ENCODE assay signal across 24 cellular contexts in the genomic region with DNA sequence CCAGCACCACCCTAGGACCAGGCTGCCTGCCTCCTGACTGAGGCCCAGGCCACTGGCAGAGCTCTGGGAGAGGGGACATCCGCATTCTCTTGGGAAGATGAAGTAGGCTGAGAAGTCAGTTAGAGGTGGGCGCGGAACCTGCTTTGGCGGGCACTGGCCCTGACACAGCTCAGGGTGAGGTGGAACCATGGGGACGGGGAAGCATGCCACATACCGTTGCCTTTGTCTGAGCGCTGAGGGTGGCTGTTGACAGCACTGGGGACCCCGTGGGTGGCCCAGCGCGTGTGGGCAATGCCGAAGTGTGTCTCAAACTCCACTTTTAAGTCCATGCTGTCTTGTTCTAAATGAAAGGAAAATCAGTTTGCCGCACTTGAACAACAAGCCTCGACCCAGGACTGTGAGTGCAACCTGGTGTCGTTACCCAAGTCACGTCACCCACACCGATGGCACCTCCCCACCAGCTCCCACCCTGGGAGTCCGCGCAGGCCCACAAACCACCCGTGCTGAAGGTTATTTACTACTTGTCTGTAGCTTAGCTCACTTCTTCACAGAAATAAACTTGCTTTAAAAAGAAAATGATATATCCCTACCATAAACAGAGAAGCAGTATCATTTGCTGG.
"Had no signal": no experiment of that assay in that cellular context is flagged by ENCODE, and none has a peak within 500 bp of the region (broad histone marks: within the 10 kb centered on the region; RNA-seq: fewer than 3 reads in every experiment).

No MANE protein-coding gene starts in this region.

- ATAC-seq: activated T-helper 17 cell treated with anti-CD3 and anti-CD28 coated beads, Interleukin-2, amount 50 U/mL, for 72 hours; Panc1 had no signal

- H3K27ac Mint-ChIP-seq: activated CD4-positive, alpha-beta memory T cell treated with anti-CD3 and anti-CD28 coated beads for 36 hours; activated CD4-positive, alpha-beta T cell treated with anti-CD3 and anti-CD28 coated beads, Interleukin-2, amount 10 ng/mL, durations not matched to agents 7 days and 5 days; activated naive CD4-positive, alpha-beta T cell treated with anti-CD3 and anti-CD28 coated beads for 36 hours; activated naive CD8-positive, alpha-beta T cell; activated T-helper 17 cell treated with anti-CD3 and anti-CD28 coated beads, Interleukin-2, amount 50 U/mL, for 72 hours; T-helper 1 cell treated with Interleukin-12 subunit alpha and Interleukin-12 subunit beta and Interleukin-4 antibody, amounts not matched to agents 30 μg/mL and 1 μg/mL, for 36 hours had no signal

- H3K4me2 ChIP-seq: KMS-11 had no signal

- H3K9ac ChIP-seq: KMS-11 had no signal

- H3K27me3 ChIP-seq: brain microvascular endothelial cell had no signal

- H3K4me3 Mint-ChIP-seq: activated CD4-positive, alpha-beta memory T cell treated with anti-CD3 and anti-CD28 coated beads for 36 hours; activated CD4-positive, alpha-beta T cell treated with anti-CD3 and anti-CD28 coated beads, Interleukin-2, amount 10 ng/mL, durations not matched to agents 7 days and 5 days; activated naive CD4-positive, alpha-beta T cell treated with anti-CD3 and anti-CD28 coated beads for 36 hours; activated naive CD8-positive, alpha-beta T cell; activated T-helper 17 cell treated with anti-CD3 and anti-CD28 coated beads, Interleukin-2, amount 50 U/mL, for 72 hours; T-helper 1 cell treated with Interleukin-12 subunit alpha and Interleukin-12 subunit beta and Interleukin-4 antibody, amounts not matched to agents 30 μg/mL and 1 μg/mL, for 36 hours had no signal

- H3K4me1 Mint-ChIP-seq: activated CD4-positive, alpha-beta T cell treated with anti-CD3 and anti-CD28 coated beads, Interleukin-2, amount 10 ng/mL, durations not matched to agents 7 days and 5 days; activated T-helper 17 cell treated with anti-CD3 and anti-CD28 coated beads, Interleukin-2, amount 50 U/mL, for 72 hours had no signal

- H3K27ac ChIP-seq: brain microvascular endothelial cell, KMS-11, RWPE1 had no signal

- DNase-seq: activated CD4-positive, alpha-beta memory T cell treated with anti-CD3 and anti-CD28 coated beads for 36 hours; activated CD4-positive, alpha-beta T cell treated with anti-CD3 and anti-CD28 coated beads, Interleukin-2, amount 10 ng/mL, durations not matched to agents 7 days and 5 days; activated CD4-positive, CD25-positive, alpha-beta regulatory T cell; activated gamma-delta T cell; activated naive CD4-positive, alpha-beta T cell treated with anti-CD3 and anti-CD28 coated beads for 36 hours; activated T-cell treated with anti-CD3 and anti-CD28 coated beads for 4 hours; activated T-cell treated with anti-CD3 and anti-CD28 coated beads, Interleukin-2, amount 50 U/mL, for 48 hours; amygdala; brain microvascular endothelial cell; NCI-H1092; NCI-H1930; NCI-H2171; NCI-H2227 treated with DMSO at 0.1 percent for 48 hours; NCI-H526; NCI-H82; NK-92 treated with Interleukin-12 subunit alpha and Interleukin-12 subunit beta, amount 100 ng/mL, for 24 hours; OCI-M1; SHP77 had no signal

- H3K36me3 Mint-ChIP-seq: activated CD4-positive, alpha-beta memory T cell treated with anti-CD3 and anti-CD28 coated beads for 36 hours; activated naive CD8-positive, alpha-beta T cell had no signal

- H3K9me3 Mint-ChIP-seq: activated CD4-positive, alpha-beta memory T cell treated with anti-CD3 and anti-CD28 coated beads for 36 hours; activated CD4-positive, alpha-beta T cell treated with anti-CD3 and anti-CD28 coated beads, Interleukin-2, amount 10 ng/mL, durations not matched to agents 7 days and 5 days; activated naive CD4-positive, alpha-beta T cell treated with anti-CD3 and anti-CD28 coated beads for 36 hours; activated T-helper 17 cell treated with anti-CD3 and anti-CD28 coated beads, Interleukin-2, amount 50 U/mL, for 72 hours; T-helper 1 cell treated with Interleukin-12 subunit alpha and Interleukin-12 subunit beta and Interleukin-4 antibody, amounts not matched to agents 30 μg/mL and 1 μg/mL, for 36 hours had no signal
